In genomic region chr6:38114976-38115632, GRCh38 we compare ENCODE assay signal across 26 cellular contexts.
DNase-seq lines count a peak whose midpoint lies in the region; ATAC-seq and TF ChIP-seq lines count a peak whose summit lies in the region.
"Had no signal": no experiment of that assay in that cellular context is flagged by ENCODE, and none has a peak within 500 bp of the region (broad histone marks: within the 10 kb centered on the region; RNA-seq: fewer than 3 reads in every experiment).

No MANE protein-coding gene starts in this region.

- H3K36me3 ChIP-seq in CD8-positive, alpha-beta T cell (ENCODE audit: insufficient read depth, low read length) = peaks cover 5% of the 10 kb centered on the region
- H3K36me3 ChIP-seq in endodermal cell (ENCODE audit: control insufficient read depth, insufficient read depth, low read length) = peaks cover 17% of the 10 kb centered on the region
- peaks cover 0 to 3% (median 0%) of the 10 kb centered on the region in 4 donors for H3K36me3 ChIP-seq in transverse colon
- H3K36me3 ChIP-seq: thyroid gland had no signal

- H3K4me1 Mint-ChIP-seq in CD8-positive, alpha-beta T cell (ENCODE audit: low read depth) = peaks cover 14% of the 10 kb centered on the region
- peaks cover 36% of the 10 kb centered on the region for H3K4me1 Mint-ChIP-seq in endodermal cell
- H3K4me1 Mint-ChIP-seq in natural killer cell = peaks cover 57 to 66% of the 10 kb centered on the region in 2 donors
- peaks cover 7% of the 10 kb centered on the region for H3K4me1 Mint-ChIP-seq in activated T-cell treated with anti-CD3 and anti-CD28 coated beads, Interleukin-2, amount 50 U/mL, for 4 hours (ENCODE audit: low read depth)
- H3K4me1 Mint-ChIP-seq: activated naive CD4-positive, alpha-beta T cell treated with anti-CD3 and anti-CD28 coated beads, Interleukin-2, amount 10 ng/mL, durations not matched to agents 7 days and 5 days had no signal

- TF ChIP-seq EP300 in transverse colon (IDR thresholded peaks at IDR 0.05; ENCODE audit: low read depth) = no peak

- H3K4me3 ChIP-seq in CD8-positive, alpha-beta T cell (ENCODE audit: low read depth, low read length) = no peak overlapping the region
- H3K4me3 ChIP-seq in endodermal cell (ENCODE audit: low read length) (peak overlapping the region; percentile 16), transverse colon (no peak overlapping the region)
- H3K4me3 ChIP-seq: heart right ventricle, lung, thyroid gland had no signal

- H3K4me1 ChIP-seq in CD8-positive, alpha-beta T cell (ENCODE audit: insufficient read depth, low read length) = no peaks in the 10 kb centered on the region
- peaks cover 4% of the 10 kb centered on the region for H3K4me1 ChIP-seq in endodermal cell (ENCODE audit: control insufficient read depth, insufficient read depth, low read length)
- H3K4me1 ChIP-seq in transverse colon = peaks cover 0 to 14% (median 7%) of the 10 kb centered on the region in 4 donors
- H3K4me1 ChIP-seq: parathyroid adenoma had no signal

- in situ Hi-C loops in transverse colon (cut with MboI; ENCODE audit: low pct_ligation_motif_present in 1 of 4, low pct_unique_long_range_greater_than_20kb in 1 of 4, low sequenced_read_pairs in 3 of 4) = no loop called here

- no peak for DNase-seq in CD8-positive, alpha-beta T cell
- DNase-seq in NCI-H187 (lab: John Stamatoyannopoulos, UW) (peak; percentile 52 to 60), endodermal cell (no peak), natural killer cell (no peak), NCI-H446 treated with DMSO at 0.1 percent for 48 hours (lab: John Stamatoyannopoulos, UW) (no peak), transverse colon (no peak)
- no peak for DNase-seq in activated T-cell treated with anti-CD3 and anti-CD28 coated beads, Interleukin-2, amount 50 U/mL, for 4 hours
- DNase-seq: activated CD4-positive, alpha-beta T cell treated with anti-CD3 and anti-CD28 coated beads, Interleukin-2, amount 50 U/mL, for 4 hours; activated naive CD4-positive, alpha-beta T cell treated with anti-CD3 and anti-CD28 coated beads, Interleukin-2, amount 10 ng/mL, durations not matched to agents 7 days and 5 days; anterior cingulate cortex; Calu3; effector CD8-positive, alpha-beta T cell; GOT3; heart right ventricle; naive B cell; NCI-H146; NCI-H69; OCI-M1; SHP77 treated with DMSO at 0.1 percent for 48 hours; stimulated activated CD4-positive, alpha-beta T cell treated with anti-CD3 and anti-CD28 coated beads, Interleukin-1b, Interleukin-23, amount 100 ng/mL, for 48 hours; stimulated activated naive CD4-positive, alpha-beta T cell treated with Interleukin-2 at 50 U/mL for 16 hours; thyroid gland had no signal

- intact Hi-C loops in CD8-positive, alpha-beta T cell (cut with DNase I, micrococcal nuclease) = no loop called here
- intact Hi-C loops in natural killer cell (cut with micrococcal nuclease) (no loop called here), transverse colon (cut with DNase I; ENCODE audit: low total_unique reads) (no loop called here)

- CTCF ChIA-PET in CD8-positive, alpha-beta T cell (lab: Charles Lee) = no interaction called here

- no peak overlapping the region for H3K4me3 Mint-ChIP-seq in CD8-positive, alpha-beta T cell
- H3K4me3 Mint-ChIP-seq in endodermal cell = no peak overlapping the region
- no peak overlapping the region for H3K4me3 Mint-ChIP-seq in natural killer cell
- no peak overlapping the region for H3K4me3 Mint-ChIP-seq in activated T-cell treated with anti-CD3 and anti-CD28 coated beads, Interleukin-2, amount 50 U/mL, for 4 hours
- H3K4me3 Mint-ChIP-seq: activated naive CD4-positive, alpha-beta T cell treated with anti-CD3 and anti-CD28 coated beads, Interleukin-2, amount 10 ng/mL, durations not matched to agents 7 days and 5 days; naive B cell; T-helper 1 cell treated with Interleukin-12 subunit alpha and Interleukin-12 subunit beta and Interleukin-4 antibody, amounts not matched to agents 30 μg/mL and 1 μg/mL, for 36 hours had no signal

- no peak for TF ChIP-seq POLR2A in transverse colon (IDR thresholded peaks at IDR 0.05)

- no peaks in the 10 kb centered on the region for H3K27me3 Mint-ChIP-seq in CD8-positive, alpha-beta T cell (ENCODE audit: low read depth)
- H3K27me3 Mint-ChIP-seq in endodermal cell (ENCODE audit: insufficient read depth) = no peaks in the 10 kb centered on the region
- no peaks in the 10 kb centered on the region for H3K27me3 Mint-ChIP-seq in natural killer cell (ENCODE audit: low read depth in 2 of 2)
- H3K27me3 Mint-ChIP-seq in activated T-cell treated with anti-CD3 and anti-CD28 coated beads, Interleukin-2, amount 50 U/mL, for 4 hours (ENCODE audit: low read depth) = no peaks in the 10 kb centered on the region
- H3K27me3 Mint-ChIP-seq: activated naive CD4-positive, alpha-beta T cell treated with anti-CD3 and anti-CD28 coated beads, Interleukin-2, amount 10 ng/mL, durations not matched to agents 7 days and 5 days; naive B cell had no signal

- H3K36me3 Mint-ChIP-seq in CD8-positive, alpha-beta T cell = peaks cover 51% of the 10 kb centered on the region
- peaks cover 5% of the 10 kb centered on the region for H3K36me3 Mint-ChIP-seq in endodermal cell (ENCODE audit: low read depth)
- H3K36me3 Mint-ChIP-seq in natural killer cell = no peaks in the 10 kb centered on the region
- peaks cover 33% of the 10 kb centered on the region for H3K36me3 Mint-ChIP-seq in activated T-cell treated with anti-CD3 and anti-CD28 coated beads, Interleukin-2, amount 50 U/mL, for 4 hours (ENCODE audit: insufficient read depth)

- no peak for ATAC-seq in CD8-positive, alpha-beta T cell
- ATAC-seq in natural killer cell = no peak
- no peak for ATAC-seq in activated T-cell treated with anti-CD3 and anti-CD28 coated beads, Interleukin-2, amount 50 U/mL, for 4 hours

- no peak overlapping the region for H3K27ac ChIP-seq in CD8-positive, alpha-beta T cell (ENCODE audit: low read depth, low read length)
- no peak overlapping the region for H3K27ac ChIP-seq in endodermal cell (ENCODE audit: low read depth, low read length)
- H3K27ac ChIP-seq in transverse colon = no peak overlapping the region
- H3K27ac ChIP-seq: heart right ventricle, parathyroid adenoma, VCaP had no signal

- WGBS in endodermal cell (ENCODE audit: insufficient coverage in 1 of 2, insufficient read length in 1 of 2), 2 experiments = 84 to 100% methylated on average over 1 to 2 of the region's 2 CpGs
- 83 to 100% methylated on average over 2 of the region's 2 CpGs for WGBS in transverse colon (ENCODE audit: low coverage in 1 of 2), 2 donors

- H3K9me3 Mint-ChIP-seq in CD8-positive, alpha-beta T cell = no peaks in the 10 kb centered on the region
- H3K9me3 Mint-ChIP-seq in endodermal cell = no peaks in the 10 kb centered on the region
- H3K9me3 Mint-ChIP-seq in natural killer cell = no peaks in the 10 kb centered on the region
- no peaks in the 10 kb centered on the region for H3K9me3 Mint-ChIP-seq in activated T-cell treated with anti-CD3 and anti-CD28 coated beads, Interleukin-2, amount 50 U/mL, for 4 hours
- H3K9me3 Mint-ChIP-seq: activated naive CD4-positive, alpha-beta T cell treated with anti-CD3 and anti-CD28 coated beads, Interleukin-2, amount 10 ng/mL, durations not matched to agents 7 days and 5 days; naive B cell; T-helper 1 cell treated with Interleukin-12 subunit alpha and Interleukin-12 subunit beta and Interleukin-4 antibody, amounts not matched to agents 30 μg/mL and 1 μg/mL, for 36 hours had no signal

- no peak for TF ChIP-seq CTCF in CD8-positive, alpha-beta T cell (IDR thresholded peaks at IDR 0.05)
- TF ChIP-seq CTCF in endodermal cell (conservative IDR thresholded peaks at IDR 0.05) (no peak), natural killer cell (IDR thresholded peaks at IDR 0.05) (no peak), transverse colon (IDR thresholded peaks at IDR 0.05) (no peak)

- no peaks in the 10 kb centered on the region for H3K9me3 ChIP-seq in CD8-positive, alpha-beta T cell (ENCODE audit: low read length)
- no peaks in the 10 kb centered on the region for H3K9me3 ChIP-seq in endodermal cell (ENCODE audit: control insufficient read depth, low read length)
- no peaks in the 10 kb centered on the region for H3K9me3 ChIP-seq in transverse colon
- H3K9me3 ChIP-seq: heart right ventricle, thyroid gland had no signal

- POLR2A ChIA-PET in CD8-positive, alpha-beta T cell (lab: Charles Lee) = no interaction called here

- H3K27me3 ChIP-seq in CD8-positive, alpha-beta T cell (ENCODE audit: insufficient read depth, low read length) = no peaks in the 10 kb centered on the region
- H3K27me3 ChIP-seq in endodermal cell (ENCODE audit: control insufficient read depth, insufficient read depth, low read length, poor library complexity, severe bottlenecking) (no peaks in the 10 kb centered on the region), transverse colon (no peaks in the 10 kb centered on the region)
- H3K27me3 ChIP-seq: heart right ventricle, thyroid gland had no signal

- H3K9ac ChIP-seq in endodermal cell (ENCODE audit: extremely low read depth, low read length, poor library complexity, severe bottlenecking) = no peak overlapping the region
- H3K9ac ChIP-seq: parathyroid adenoma had no signal

- H3K27ac Mint-ChIP-seq in CD8-positive, alpha-beta T cell = peak overlapping the region; percentile 16
- H3K27ac Mint-ChIP-seq in endodermal cell = no peak overlapping the region
- H3K27ac Mint-ChIP-seq in natural killer cell = peak overlapping the region; percentile 21 to 41
- H3K27ac Mint-ChIP-seq: activated naive CD4-positive, alpha-beta T cell treated with anti-CD3 and anti-CD28 coated beads, Interleukin-2, amount 10 ng/mL, durations not matched to agents 7 days and 5 days; T-helper 1 cell treated with Interleukin-12 subunit alpha and Interleukin-12 subunit beta and Interleukin-4 antibody, amounts not matched to agents 30 μg/mL and 1 μg/mL, for 36 hours had no signal

Comparison
In these comparisons a context has a peak if more than half of its experiments do, and no peak if none do; other contexts are left out.
1. DNase-seq: peak in NCI-H187 (2 of 2); none in CD8-positive, alpha-beta T cell (0 of 7), endodermal cell (single experiment), natural killer cell (single experiment), NCI-H446 treated with DMSO at 0.1 percent for 48 hours (single experiment), transverse colon (single experiment) and activated T-cell treated with anti-CD3 and anti-CD28 coated beads, Interleukin-2, amount 50 U/mL, for 4 hours (single experiment).